15 cellular contexts compared by ENCODE assay signal in the genomic region with DNA sequence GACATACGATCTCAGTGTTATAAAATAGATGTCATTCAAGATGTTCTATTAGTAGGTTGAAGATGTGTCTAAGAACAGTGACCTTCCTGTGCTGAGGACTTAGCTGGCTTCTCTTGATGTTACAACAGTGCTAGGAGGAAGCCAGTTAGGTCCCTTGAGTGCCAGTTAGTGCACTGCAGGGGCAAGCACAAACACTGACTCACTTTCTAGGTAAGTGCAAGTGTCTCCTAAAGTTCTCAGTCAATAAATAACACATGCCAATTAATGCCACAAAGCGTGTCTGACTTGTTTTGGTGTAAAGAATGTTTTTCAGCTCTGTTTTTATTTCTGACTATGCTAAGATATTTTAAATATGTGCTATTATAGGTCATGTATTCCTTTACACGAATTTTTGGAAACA.
"Had no signal": no experiment of that assay in that cellular context is flagged by ENCODE, and none has a peak within 500 bp of the region (broad histone marks: within the 10 kb centered on the region; RNA-seq: fewer than 3 reads in every experiment).

No MANE protein-coding gene starts in this region.

- H3K9me3 ChIP-seq: colonic mucosa, ovary had no signal

- FAIRE-seq: endothelial cell of umbilical vein, kidney, TTC549 had no signal

- H3K27me3 ChIP-seq: colonic mucosa, neural progenitor cell, ovary had no signal

- DNase-seq: activated B cell treated with CpG ODN at 0.5 μM for 24 hours; activated CD4-positive, alpha-beta T cell treated with anti-CD3 and anti-CD28 coated beads, Interleukin-2, amount 10 ng/mL, durations not matched to agents 24 days and 14 days; activated naive CD4-positive, alpha-beta T cell treated with anti-CD3 and anti-CD28 coated beads for 36 hours; caudate nucleus; colonic mucosa; effector CD4-positive, alpha-beta T cell; kidney; midbrain; ovary; stimulated activated CD4-positive, alpha-beta T cell treated with anti-CD3 and anti-CD28 coated beads, Interleukin-4, amount 100 ng/mL, for 1 hour; stimulated activated CD8-positive, alpha-beta memory T cell treated with anti-CD3 and anti-CD28 coated beads, Interleukin-4, amount 100 ng/mL, for 48 hours; stimulated activated naive CD8-positive, alpha-beta T cell treated with anti-CD3 and anti-CD28 coated beads, Interleukin-15, Interleukin-2, amounts not matched to agents 100 U/mL and 50 U/mL, for 24 hours had no signal

- H3K4me1 ChIP-seq: colonic mucosa, neural progenitor cell had no signal

- H3K4me2 ChIP-seq: neural progenitor cell had no signal

- H3K36me3 ChIP-seq: colonic mucosa, neural progenitor cell, ovary had no signal

- H3K27ac ChIP-seq: colonic mucosa, neural progenitor cell, ovary had no signal

- H3K4me3 ChIP-seq: colonic mucosa, neural progenitor cell, ovary had no signal

- H2AFZ ChIP-seq: neural progenitor cell had no signal

- H3K9ac ChIP-seq: neural progenitor cell had no signal

- ATAC-seq: stimulated activated naive CD8-positive, alpha-beta T cell treated with anti-CD3 and anti-CD28 coated beads, Interleukin-15, Interleukin-2, amounts not matched to agents 100 U/mL and 50 U/mL, for 24 hours had no signal
